14 cellular contexts compared by ENCODE assay signal in the genomic region with DNA sequence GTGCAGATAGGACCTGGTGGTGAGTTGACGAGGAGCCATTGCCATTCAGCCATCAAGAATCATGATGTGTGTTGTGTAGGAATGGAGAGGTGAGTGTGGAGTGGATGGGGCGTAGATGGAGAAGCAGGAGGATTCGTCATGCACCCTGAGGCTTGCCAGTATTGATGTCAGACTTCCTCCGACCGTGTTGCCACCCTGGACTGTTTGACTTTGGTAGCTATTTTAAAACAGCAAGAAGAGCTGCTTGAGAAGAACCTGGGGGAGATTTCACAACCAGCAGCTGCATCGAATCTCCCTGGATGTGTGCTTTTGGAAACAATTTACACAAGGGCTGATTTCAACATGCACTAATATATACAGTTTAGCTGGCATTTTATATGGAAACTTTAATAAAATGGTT.
A peak's percentile ranks its signal among the peaks of the same experiment; 100 is the strongest.
DNase-seq lines count a peak whose midpoint lies in the region; ATAC-seq, FAIRE-seq and TF ChIP-seq lines count a peak whose summit lies in the region.
"Had no signal": no experiment of that assay in that cellular context is flagged by ENCODE, and none has a peak within 500 bp of the region (broad histone marks: within the 10 kb centered on the region; RNA-seq: fewer than 3 reads in every experiment).

No MANE protein-coding gene starts in this region.

- no peak for ATAC-seq in activated CD8-positive, alpha-beta T cell treated with anti-CD3 and anti-CD28 coated beads for 36 hours
- no peak for ATAC-seq in activated CD8-positive, alpha-beta T cell treated with anti-CD3 and anti-CD28 coated beads, Interleukin-2, amount 10 ng/mL, durations not matched to agents 7 days and 5 days
- no peak for ATAC-seq in GM21717 (IDR thresholded peaks at IDR 0.05; ENCODE audit: unreplicated experiment)

- no peak for TF ChIP-seq CTCF in activated CD8-positive, alpha-beta T cell treated with anti-CD3 and anti-CD28 coated beads for 36 hours (IDR thresholded peaks at IDR 0.05)

- H3K4me3 Mint-ChIP-seq in activated CD8-positive, alpha-beta T cell treated with anti-CD3 and anti-CD28 coated beads for 36 hours: no peak overlapping the region
- H3K4me3 Mint-ChIP-seq in activated CD8-positive, alpha-beta T cell treated with anti-CD3 and anti-CD28 coated beads, Interleukin-2, amount 10 ng/mL, durations not matched to agents 7 days and 5 days: no peak overlapping the region

- H3K36me3 Mint-ChIP-seq in activated CD8-positive, alpha-beta T cell treated with anti-CD3 and anti-CD28 coated beads for 36 hours (ENCODE audit: low read depth): no peaks in the 10 kb centered on the region
- H3K36me3 Mint-ChIP-seq in activated CD8-positive, alpha-beta T cell treated with anti-CD3 and anti-CD28 coated beads, Interleukin-2, amount 10 ng/mL, durations not matched to agents 7 days and 5 days (ENCODE audit: low read depth): no peaks in the 10 kb centered on the region

- CTCF ChIA-PET in activated CD8-positive, alpha-beta T cell treated with anti-CD3 and anti-CD28 coated beads for 36 hours (lab: Charles Lee): interaction anchor here (1.8 kb wide), 1 partner anchor 304 kb away, joined by 10 read pairs; no protein-coding TSS in a partner anchor
- CTCF ChIA-PET in activated CD8-positive, alpha-beta T cell treated with anti-CD3 and anti-CD28 coated beads, Interleukin-2, amount 10 ng/mL, durations not matched to agents 7 days and 5 days (lab: Charles Lee): interaction anchor here (1.0 to 1.4 kb wide), 2 partner anchors 304 to 314 kb away, joined by 3 to 4 read pairs; no protein-coding TSS in a partner anchor

- H3K4me1 Mint-ChIP-seq in activated CD8-positive, alpha-beta T cell treated with anti-CD3 and anti-CD28 coated beads for 36 hours (ENCODE audit: low read depth): peaks cover 48% of the 10 kb centered on the region
- H3K4me1 Mint-ChIP-seq in activated CD8-positive, alpha-beta T cell treated with anti-CD3 and anti-CD28 coated beads, Interleukin-2, amount 10 ng/mL, durations not matched to agents 7 days and 5 days (ENCODE audit: low read depth): peaks cover 34% of the 10 kb centered on the region

- intact Hi-C loops in activated CD8-positive, alpha-beta T cell treated with anti-CD3 and anti-CD28 coated beads for 36 hours (cut with micrococcal nuclease): loop anchor here (10.0 kb wide), 1 partner anchor 111 kb away; no protein-coding TSS in a partner anchor

- H3K27ac Mint-ChIP-seq in activated CD8-positive, alpha-beta T cell treated with anti-CD3 and anti-CD28 coated beads for 36 hours: peak overlapping the region; percentile 4
- H3K27ac Mint-ChIP-seq in activated CD8-positive, alpha-beta T cell treated with anti-CD3 and anti-CD28 coated beads, Interleukin-2, amount 10 ng/mL, durations not matched to agents 7 days and 5 days: no peak overlapping the region

- no peak for DNase-seq in activated CD8-positive, alpha-beta T cell treated with anti-CD3 and anti-CD28 coated beads for 36 hours
- no peak for DNase-seq in activated CD8-positive, alpha-beta T cell treated with anti-CD3 and anti-CD28 coated beads, Interleukin-2, amount 10 ng/mL, durations not matched to agents 7 days and 5 days
- peak; percentile 93 for DNase-seq in SIG-M5 treated with dmso at 0.1 percent for 504 hours (lab: John Stamatoyannopoulos, UW; ENCODE audit: unreplicated experiment)
- peak; percentile 96 for DNase-seq in fibroblast of gingiva (ENCODE audit: low read depth)
- no peak for DNase-seq in RCC 7860 (ENCODE audit: low spot score)
- no peak for DNase-seq in NCI-H82 treated with DMSO at 0.1 percent for 48 hours (lab: John Stamatoyannopoulos, UW; ENCODE audit: unreplicated experiment)
- DNase-seq: activated CD8-positive, alpha-beta memory T cell treated with anti-CD3 and anti-CD28 coated beads, Interleukin-2, amount 50 U/mL, for 48 hours; NCI-H1105 treated with DMSO at 0.1 percent for 48 hours; NCI-H748 treated with DMSO at 0.1 percent for 48 hours; stimulated activated CD4-positive, alpha-beta T cell treated with anti-CD3 and anti-CD28 coated beads, Interleukin-15, amount 100 ng/mL, for 24 hours had no signal

- H3K9me3 Mint-ChIP-seq in activated CD8-positive, alpha-beta T cell treated with anti-CD3 and anti-CD28 coated beads for 36 hours: no peaks in the 10 kb centered on the region
- H3K9me3 Mint-ChIP-seq in activated CD8-positive, alpha-beta T cell treated with anti-CD3 and anti-CD28 coated beads, Interleukin-2, amount 10 ng/mL, durations not matched to agents 7 days and 5 days (ENCODE audit: insufficient read depth): no peaks in the 10 kb centered on the region

- peak overlapping the region; percentile 76 for H3K27ac ChIP-seq in temporal lobe (ENCODE audit: low read depth, low read length)

- H3K27me3 Mint-ChIP-seq in activated CD8-positive, alpha-beta T cell treated with anti-CD3 and anti-CD28 coated beads for 36 hours: no peaks in the 10 kb centered on the region
- H3K27me3 Mint-ChIP-seq in activated CD8-positive, alpha-beta T cell treated with anti-CD3 and anti-CD28 coated beads, Interleukin-2, amount 10 ng/mL, durations not matched to agents 7 days and 5 days (ENCODE audit: low read depth): no peaks in the 10 kb centered on the region

- no peak for FAIRE-seq in RCC 7860 (lab: Jason Lieb, UNC)
- FAIRE-seq: A204.1, astrocyte had no signal

- POLR2A ChIA-PET in activated CD8-positive, alpha-beta T cell treated with anti-CD3 and anti-CD28 coated beads for 36 hours (lab: Charles Lee): interaction anchor here (0.9 to 1.1 kb wide), 2 partner anchors 10 to 223 kb away, joined by 3 to 4 read pairs; no protein-coding TSS in a partner anchor
- POLR2A ChIA-PET in activated CD8-positive, alpha-beta T cell treated with anti-CD3 and anti-CD28 coated beads, Interleukin-2, amount 10 ng/mL, durations not matched to agents 7 days and 5 days (lab: Charles Lee): interaction anchor here (1.3 kb wide), 1 partner anchor 220 kb away, joined by 4 read pairs; a partner anchor contains a TSS

Comparison
In these comparisons a context has a peak if more than half of its experiments do, and no peak if none do; other contexts are left out.
1. DNase-seq: peak in SIG-M5 treated with dmso at 0.1 percent for 504 hours (single experiment) and fibroblast of gingiva (single experiment); none in activated CD8-positive, alpha-beta T cell treated with anti-CD3 and anti-CD28 coated beads for 36 hours (single experiment), activated CD8-positive, alpha-beta T cell treated with anti-CD3 and anti-CD28 coated beads, Interleukin-2, amount 10 ng/mL, durations not matched to agents 7 days and 5 days (single experiment), RCC 7860 (single experiment) and NCI-H82 treated with DMSO at 0.1 percent for 48 hours (single experiment).